ENCODE assay signal across 11 cellular contexts in the genomic region with DNA sequence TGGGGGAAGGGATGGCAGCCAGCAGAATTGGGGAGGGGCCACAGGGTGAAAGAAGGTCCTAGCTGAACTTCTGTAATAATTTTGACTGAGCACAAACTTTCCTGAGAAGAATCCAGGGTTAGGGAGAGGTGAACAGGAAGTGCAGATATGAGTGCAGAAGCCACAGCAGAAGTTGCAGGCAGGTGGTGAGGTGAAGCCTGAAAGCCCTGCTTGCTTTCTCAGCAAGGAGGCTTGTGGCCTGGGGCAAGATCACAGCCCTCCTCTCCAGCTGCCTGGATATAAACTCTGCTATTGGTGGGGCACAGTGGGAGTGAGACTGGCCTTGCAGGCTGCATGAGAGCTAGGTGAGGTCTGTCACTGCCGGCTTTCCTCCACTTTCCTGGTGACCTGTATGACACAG. TPM values are rescaled to one million over a fixed set of nuclear protein-coding genes. Genes with fewer than 3 reads are reported as not detected.
DNase-seq lines count a peak whose midpoint lies in the region; ATAC-seq and TF ChIP-seq lines count a peak whose summit lies in the region.
"Had no signal": no experiment of that assay in that cellular context is flagged by ENCODE, and none has a peak within 500 bp of the region (broad histone marks: within the 10 kb centered on the region; RNA-seq: fewer than 3 reads in every experiment).

No MANE protein-coding gene starts in this region.

- no peaks in the 10 kb centered on the region for H3K27me3 Mint-ChIP-seq in activated CD8-positive, alpha-beta T cell treated with anti-CD3 and anti-CD28 coated beads for 36 hours

- intact Hi-C loops in activated CD8-positive, alpha-beta T cell treated with anti-CD3 and anti-CD28 coated beads for 36 hours (cut with micrococcal nuclease), result no loop called here

- no peaks in the 10 kb centered on the region for H3K36me3 Mint-ChIP-seq in activated CD8-positive, alpha-beta T cell treated with anti-CD3 and anti-CD28 coated beads for 36 hours (ENCODE audit: low read depth)

- CTCF ChIA-PET in activated CD8-positive, alpha-beta T cell treated with anti-CD3 and anti-CD28 coated beads for 36 hours (lab: Charles Lee), result no interaction called here

- no peaks in the 10 kb centered on the region for H3K36me3 ChIP-seq in effector memory CD4-positive, alpha-beta T cell (ENCODE audit: control insufficient read depth, insufficient read depth, low read length)

- no peaks in the 10 kb centered on the region for H3K9me3 Mint-ChIP-seq in activated CD8-positive, alpha-beta T cell treated with anti-CD3 and anti-CD28 coated beads for 36 hours

- no peak overlapping the region for H3K27ac Mint-ChIP-seq in activated CD8-positive, alpha-beta T cell treated with anti-CD3 and anti-CD28 coated beads for 36 hours

- H3K27me3 ChIP-seq in effector memory CD4-positive, alpha-beta T cell (replicated peaks; ENCODE audit: control insufficient read depth, insufficient read depth, low read length, poor library complexity, severe bottlenecking), result no peaks in the 10 kb centered on the region

- no peak overlapping the region for H3K27ac ChIP-seq in effector memory CD4-positive, alpha-beta T cell (ENCODE audit: insufficient read depth, low read length, poor library complexity, severe bottlenecking)

- peak; percentile 81 for ATAC-seq in GM21360 (IDR thresholded peaks at IDR 0.05; ENCODE audit: unreplicated experiment)
- peak; percentile 85 for ATAC-seq in HG03025 (IDR thresholded peaks at IDR 0.05; ENCODE audit: low FRiP score, unreplicated experiment)
- ATAC-seq in activated CD8-positive, alpha-beta T cell treated with anti-CD3 and anti-CD28 coated beads for 36 hours, result peak; percentile 49
- no peak for ATAC-seq in HG03039 (IDR thresholded peaks at IDR 0.05; ENCODE audit: unreplicated experiment)

- no peaks in the 10 kb centered on the region for H3K4me1 ChIP-seq in effector memory CD4-positive, alpha-beta T cell (ENCODE audit: control insufficient read depth, insufficient read depth, low read length, poor library complexity, severe bottlenecking)

- no peak overlapping the region for H3K4me3 ChIP-seq in effector memory CD4-positive, alpha-beta T cell (ENCODE audit: insufficient read depth, low read depth, low read length, poor library complexity, severe bottlenecking)

- POLR2A ChIA-PET in activated CD8-positive, alpha-beta T cell treated with anti-CD3 and anti-CD28 coated beads for 36 hours (lab: Charles Lee), result no interaction called here

- DNase-seq in NCI-H146 (lab: John Stamatoyannopoulos, UW), result peak; percentile 30
- no peak for DNase-seq in NCI-H146 treated with DMSO at 0.1 percent for 48 hours (lab: John Stamatoyannopoulos, UW; ENCODE audit: unreplicated experiment)
- peak; percentile 26 for DNase-seq in activated CD8-positive, alpha-beta T cell treated with anti-CD3 and anti-CD28 coated beads for 36 hours
- DNase-seq in DMS153 treated with DMSO at 0.1 percent for 48 hours (lab: John Stamatoyannopoulos, UW; ENCODE audit: unreplicated experiment), result no peak
- no peak for DNase-seq in effector memory CD4-positive, alpha-beta T cell
- DNase-seq: anterior cingulate cortex, Karpas-422, NCI-H526 had no signal

- H3K9me3 ChIP-seq in effector memory CD4-positive, alpha-beta T cell (ENCODE audit: control insufficient read depth, low read length), result no peaks in the 10 kb centered on the region

- TF ChIP-seq CTCF in activated CD8-positive, alpha-beta T cell treated with anti-CD3 and anti-CD28 coated beads for 36 hours (IDR thresholded peaks at IDR 0.05), result no peak

- peaks cover 7% of the 10 kb centered on the region for H3K4me1 Mint-ChIP-seq in activated CD8-positive, alpha-beta T cell treated with anti-CD3 and anti-CD28 coated beads for 36 hours (ENCODE audit: low read depth)

- no peak overlapping the region for H3K4me3 Mint-ChIP-seq in activated CD8-positive, alpha-beta T cell treated with anti-CD3 and anti-CD28 coated beads for 36 hours

RNA-seq across cellular contexts. Expression of a gene that starts 44.1 kb away (rescaled TPM):
- total RNA-seq in activated CD8-positive, alpha-beta T cell treated with anti-CD3 and anti-CD28 coated beads for 36 hours, result 10 to 100 TPM; 84.8 to 85.3 TPM

Comparison
In these comparisons a context has a peak if more than half of its experiments do, and no peak if none do; other contexts are left out.
1. DNase-seq: peak in NCI-H146 (single experiment) and activated CD8-positive, alpha-beta T cell treated with anti-CD3 and anti-CD28 coated beads for 36 hours (single experiment); none in NCI-H146 treated with DMSO at 0.1 percent for 48 hours (single experiment), DMS153 treated with DMSO at 0.1 percent for 48 hours (single experiment) and effector memory CD4-positive, alpha-beta T cell (0 of 3).